Comparison of ENCODE assay signal across 1 cellular context in genomic region chr5:173643964-173644363, GRCh38.
TF ChIP-seq lines count a peak whose summit lies in the region.

No MANE protein-coding gene starts in this region.

TF ChIP-seq in H1, 55 proteins besides CTCF, POLR2A, EP300 and RAD21:
- TF ChIP-seq JUND (IDR thresholded peaks at IDR 0.05; ENCODE audit: low read length) (no peak), SIN3A (conservative IDR thresholded peaks at IDR 0.05 in 1 of 2, IDR thresholded peaks at IDR 0.05 in 1 of 2; ENCODE audit: low read depth in 1 of 2, low read length in 2 of 2) (peak; percentile 50 to 69; a peak in 2 of 4 replicates), KDM1A (IDR thresholded peaks at IDR 0.05; ENCODE audit: borderline replicate concordance, low read length) (peak; percentile 73; the same call in 1 of the 2 replicates), ATF2 (IDR thresholded peaks at IDR 0.05; ENCODE audit: low read length) (no peak), CEBPB (IDR thresholded peaks at IDR 0.05; ENCODE audit: low read depth, low read length) (no peak), SIX5 (IDR thresholded peaks at IDR 0.05; ENCODE audit: low read depth, low read length) (no peak), ZNF274 (IDR thresholded peaks at IDR 0.05; ENCODE audit: borderline replicate concordance, extremely low read depth, low read length) (no peak), TAF1 (IDR thresholded peaks at IDR 0.05; ENCODE audit: low read depth, low read length) (no peak), POLR2AphosphoS5 (IDR thresholded peaks at IDR 0.05; ENCODE audit: low read depth, low read length) (no peak), NRF1 (IDR thresholded peaks at IDR 0.05; ENCODE audit: low read depth, low read length) (no peak), BACH1 (IDR thresholded peaks at IDR 0.05; ENCODE audit: low read length) (no peak), HDAC2 (IDR thresholded peaks at IDR 0.05; ENCODE audit: borderline replicate concordance in 1 of 2, low read depth in 2 of 2, low read length in 2 of 2) (0 out of 4 replicates have a peak, but pooled peaks of 1 of the 2 experiments have one; percentile 31), GABPA (IDR thresholded peaks at IDR 0.05; ENCODE audit: borderline replicate concordance, insufficient read depth, low read length) (no peak), SP4 (IDR thresholded peaks at IDR 0.05; ENCODE audit: low read length) (no peak), TEAD4 (IDR thresholded peaks at IDR 0.05; ENCODE audit: low read depth, low read length) (no peak), EZH2 (IDR thresholded peaks at IDR 0.05; ENCODE audit: low read depth, low read length, severe bottlenecking) (no peak), TBP (IDR thresholded peaks at IDR 0.05; ENCODE audit: low read depth, low read length) (no peak), HDAC6 (IDR thresholded peaks at IDR 0.05; ENCODE audit: low read depth, low read length) (no peak), BRCA1 (IDR thresholded peaks at IDR 0.05; ENCODE audit: low read depth, low read length) (no peak), CHD7 (IDR thresholded peaks at IDR 0.05; ENCODE audit: insufficient replicate concordance, low read length) (no peak), MAX (IDR thresholded peaks at IDR 0.05) (no peak), USF2 (IDR thresholded peaks at IDR 0.05; ENCODE audit: low read length) (no peak), YY1 (IDR thresholded peaks at IDR 0.05; ENCODE audit: low read depth, low read length) (0 out of 2 replicates have a peak, but pooled peaks have one; percentile 10), CHD2 (IDR thresholded peaks at IDR 0.05; ENCODE audit: low read length) (no peak), CBX8 (IDR thresholded peaks at IDR 0.05; ENCODE audit: borderline replicate concordance, low read depth, low read length) (no peak), FOSL1 (IDR thresholded peaks at IDR 0.05; ENCODE audit: insufficient read depth, low read depth, low read length) (no peak), GTF2F1 (IDR thresholded peaks at IDR 0.05; ENCODE audit: borderline replicate concordance, low read depth, low read length) (no peak), SRF (IDR thresholded peaks at IDR 0.05; ENCODE audit: low read depth, low read length) (no peak), CTBP2 (IDR thresholded peaks at IDR 0.05; ENCODE audit: borderline replicate concordance, insufficient read depth, insufficient read length, low read length) (no peak), PHF8 (conservative IDR thresholded peaks at IDR 0.05; ENCODE audit: low read depth, low read length) (no peak), RNF2 (IDR thresholded peaks at IDR 0.05; ENCODE audit: borderline replicate concordance, low read depth, low read length, missing control alignments, poor library complexity, severe bottlenecking) (no peak)
